Comparison of ENCODE assay signal across 8 cellular contexts in genomic region chr19:40974633-40975037, GRCh38. TPM values are rescaled to one million over a fixed set of nuclear protein-coding genes. Genes with fewer than 3 reads are reported as not detected.
DNase-seq lines count a peak whose midpoint lies in the region; ATAC-seq, FAIRE-seq and TF ChIP-seq lines count a peak whose summit lies in the region.

No MANE protein-coding gene starts in this region.

- DNase-seq in D721Med (ENCODE audit: insufficient read length, low spot score) (peak; percentile 22), Karpas-422 (peak; percentile 90), SK-N-DZ (ENCODE audit: low spot score) (peak; percentile 45), globus pallidus (ENCODE audit: low spot score) (peak; percentile 38), pons (ENCODE audit: low spot score) (peak; percentile 64), upper lobe of right lung (peak; percentile 72)
- peak; percentile 78 for DNase-seq in activated naive CD4-positive, alpha-beta T cell treated with Interleukin-2 at 50 U/mL for 16 hours

- H3K27ac ChIP-seq in Karpas-422 (ENCODE audit: low read length) = no peak overlapping the region
- no peak overlapping the region for H3K27ac ChIP-seq in upper lobe of right lung

- no peaks in the 10 kb centered on the region for H3K4me1 ChIP-seq in Karpas-422 (ENCODE audit: low read length)
- H3K4me1 ChIP-seq in upper lobe of right lung = no peaks in the 10 kb centered on the region

- ATAC-seq in upper lobe of right lung (peak; percentile 94), GM19397 (IDR thresholded peaks at IDR 0.05; ENCODE audit: unreplicated experiment) (no peak)

- no peaks in the 10 kb centered on the region for H3K36me3 ChIP-seq in Karpas-422 (ENCODE audit: insufficient read depth, low read length)
- no peaks in the 10 kb centered on the region for H3K36me3 ChIP-seq in upper lobe of right lung

- intact Hi-C loops in upper lobe of right lung (cut with DNase I) = loop anchor here (10.0 kb wide), 1 partner anchor 160 kb away; no protein-coding TSS in a partner anchor

- H3K4me3 ChIP-seq in Karpas-422 (ENCODE audit: low read length) (no peak overlapping the region), upper lobe of right lung (no peak overlapping the region)

- H3K9me2 ChIP-seq in Karpas-422 (replicated peaks; ENCODE audit: insufficient read depth, low read length) = no peaks in the 10 kb centered on the region

- no peaks in the 10 kb centered on the region for H3K79me2 ChIP-seq in Karpas-422 (ENCODE audit: low read length)

- no peaks in the 10 kb centered on the region for H4K20me1 ChIP-seq in Karpas-422 (ENCODE audit: insufficient read depth, low read depth, low read length)

- no peak overlapping the region for H2AFZ ChIP-seq in Karpas-422 (ENCODE audit: low read length)

- H3K4me2 ChIP-seq in Karpas-422 (ENCODE audit: low read depth, low read length, poor library complexity, severe bottlenecking) = no peak overlapping the region

- no peaks in the 10 kb centered on the region for H3K9me3 ChIP-seq in Karpas-422 (ENCODE audit: low read length)
- no peaks in the 10 kb centered on the region for H3K9me3 ChIP-seq in upper lobe of right lung

- no peak for FAIRE-seq in D721Med (lab: Jason Lieb, UNC)

- H3K27me3 ChIP-seq in Karpas-422 (ENCODE audit: low read length) (no peaks in the 10 kb centered on the region), upper lobe of right lung (peaks cover 4% of the 10 kb centered on the region)

- TF ChIP-seq CTCF in D721Med (IDR thresholded peaks at IDR 0.05; ENCODE audit: insufficient read depth, missing control alignments) = peak; percentile 74
- peak; percentile 98 for TF ChIP-seq CTCF in upper lobe of right lung (IDR thresholded peaks at IDR 0.05)

- H3K9ac ChIP-seq in Karpas-422 (ENCODE audit: low read length) = no peak overlapping the region

RNA-seq across cellular contexts. Expression of gene CYP2B6, which starts 16.4 kb away (rescaled TPM):
- total RNA-seq in Karpas-422 (2014; rRNA removed; shearing (Covaris generic); ENCODE audit: low replicate concordance) = not detected in 2 replicates
- not detected in 2 replicates for polyA plus RNA-seq in SK-N-DZ (2014; cell fraction: cytosol; rRNA removed)
- not detected in 2 replicates for polyA plus RNA-seq in SK-N-DZ (2014; cell fraction: nucleus; rRNA removed)
- 1.9 TPM for total RNA-seq in upper lobe of right lung

Comparison
In these comparisons a context has a peak if more than half of its experiments do, and no peak if none do; other contexts are left out.
1. DNase-seq: peak in every context shown above with its lines; median percentile 90 in Karpas-422; 78 in activated naive CD4-positive, alpha-beta T cell treated with Interleukin-2 at 50 U/mL for 16 hours; 72 in upper lobe of right lung; 64 in pons; 45 in SK-N-DZ; 38 in globus pallidus; 22 in D721Med.